Comparison of ENCODE assay signal across 10 cellular contexts in the genomic region with DNA sequence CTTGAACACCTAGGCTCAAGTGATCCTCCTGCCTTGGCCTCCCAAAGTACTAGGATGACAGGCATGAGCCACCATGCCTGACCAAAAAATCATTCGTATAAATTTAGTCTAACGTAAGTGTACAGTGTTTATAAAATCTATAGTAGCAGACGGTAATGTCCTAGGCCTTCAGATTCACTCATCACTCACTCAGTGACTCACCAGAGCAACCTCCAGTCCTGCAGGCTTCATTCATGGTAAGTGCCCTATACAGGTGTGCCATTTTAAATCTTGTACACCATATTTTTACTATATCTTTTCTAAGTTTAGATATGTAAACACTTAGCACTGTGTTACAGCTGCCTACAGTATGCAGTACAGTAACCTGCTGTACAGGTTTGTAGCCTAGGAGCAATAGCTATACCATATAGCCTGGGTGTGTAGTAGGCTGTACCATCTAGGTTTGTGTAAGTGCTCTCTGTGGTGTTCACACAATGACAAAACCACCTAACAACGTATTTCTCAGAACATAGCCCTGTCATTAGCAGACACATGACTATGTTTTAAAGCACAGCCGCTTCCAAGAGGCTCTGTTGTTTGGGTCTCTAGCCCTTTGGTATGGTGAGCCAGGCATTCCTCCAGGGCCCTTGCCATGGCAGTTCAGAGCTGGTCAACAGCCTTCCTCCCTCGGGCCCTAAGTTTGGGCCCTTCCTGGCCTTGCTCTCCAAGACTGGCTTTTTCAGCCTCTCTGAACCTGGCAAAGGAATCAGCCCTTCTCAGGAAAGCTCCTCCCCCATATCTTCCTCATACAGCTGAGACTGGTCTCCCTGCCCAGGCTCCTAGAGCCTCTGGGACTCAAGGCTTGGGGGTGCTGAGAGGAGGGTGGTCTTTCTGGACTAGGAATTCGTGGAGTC. TPM values are rescaled to one million over a fixed set of nuclear protein-coding genes. Genes with fewer than 3 reads are reported as not detected.
A peak's percentile ranks its signal among the peaks of the same experiment; 100 is the strongest.
DNase-seq lines count a peak whose midpoint lies in the region; ATAC-seq, FAIRE-seq and TF ChIP-seq lines count a peak whose summit lies in the region.
"Had no signal": no experiment of that assay in that cellular context is flagged by ENCODE, and none has a peak within 500 bp of the region (broad histone marks: within the 10 kb centered on the region; RNA-seq: fewer than 3 reads in every experiment).

No MANE protein-coding gene starts in this region.

- H3K9me3 ChIP-seq in endocrine pancreas (ENCODE audit: control insufficient read depth, low read length) (no peaks in the 10 kb centered on the region), gastrocnemius medialis (no peaks in the 10 kb centered on the region)

- H3K36me3 Mint-ChIP-seq in activated T-cell treated with anti-CD3 and anti-CD28 coated beads, Interleukin-2, amount 50 U/mL, for 4 hours (ENCODE audit: insufficient read depth) = no peaks in the 10 kb centered on the region
- H3K36me3 Mint-ChIP-seq: neural progenitor cell had no signal

- no peak overlapping the region for H3K4me3 Mint-ChIP-seq in activated T-cell treated with anti-CD3 and anti-CD28 coated beads, Interleukin-2, amount 50 U/mL, for 4 hours
- H3K4me3 Mint-ChIP-seq: neural progenitor cell had no signal

- TF ChIP-seq CTCF in gastrocnemius medialis (IDR thresholded peaks at IDR 0.05 in 4 of 5, conservative IDR thresholded peaks at IDR 0.05 in 1 of 5) = no peak

- H3K9ac ChIP-seq in endocrine pancreas (ENCODE audit: control insufficient read depth, insufficient read depth, low read length) = peak overlapping the region; percentile 40
- H3K9ac ChIP-seq: neural progenitor cell had no signal

- H3K27me3 ChIP-seq in endocrine pancreas (ENCODE audit: control insufficient read depth, insufficient read depth, low read length) (no peaks in the 10 kb centered on the region), gastrocnemius medialis (no peaks in the 10 kb centered on the region)
- H3K27me3 ChIP-seq: neural progenitor cell had no signal

- ATAC-seq in gastrocnemius medialis (no peak), GM21786 (IDR thresholded peaks at IDR 0.05; ENCODE audit: unreplicated experiment) (no peak)
- ATAC-seq in activated T-cell treated with anti-CD3 and anti-CD28 coated beads, Interleukin-2, amount 50 U/mL, for 4 hours = no peak

- peaks cover 2% of the 10 kb centered on the region for H3K4me1 Mint-ChIP-seq in activated T-cell treated with anti-CD3 and anti-CD28 coated beads, Interleukin-2, amount 50 U/mL, for 4 hours (ENCODE audit: low read depth)

- H3K27ac ChIP-seq in gastrocnemius medialis = peak overlapping the region; percentile 98 to 100 (median 99)
- H3K27ac ChIP-seq: neural progenitor cell had no signal

- peak; percentile 54 for FAIRE-seq in HTR-8/SVneo (lab: Jason Lieb, UNC)

- in situ Hi-C loops in gastrocnemius medialis (cut with MboI; ENCODE audit: low sequenced_read_pairs in 4 of 4) = loop anchor here in 1 of 4 donors (10.0 kb wide), 1 partner anchor 82 kb away; no protein-coding TSS in a partner anchor

- H3K36me3 ChIP-seq in endocrine pancreas (ENCODE audit: control insufficient read depth, insufficient read depth, low read length) (no peaks in the 10 kb centered on the region), gastrocnemius medialis (no peaks in the 10 kb centered on the region)
- H3K36me3 ChIP-seq: neural progenitor cell had no signal

- DNase-seq in HTR-8/SVneo (ENCODE audit: insufficient read length, low spot score) (no peak), gastrocnemius medialis (no peak), foreskin melanocyte (no peak)
- DNase-seq in activated T-cell treated with anti-CD3 and anti-CD28 coated beads, Interleukin-2, amount 50 U/mL, for 4 hours = no peak
- DNase-seq: activated gamma-delta T cell treated with Interleukin-2 at 50 U/mL for 16 hours, DMS 273 treated with DMSO at 0.1 percent for 48 hours had no signal

- intact Hi-C loops in gastrocnemius medialis (cut with DNase I; ENCODE audit: low total_unique reads) = loop anchor here (5.0 kb wide), 1 partner anchor 40 kb away; a partner anchor contains a TSS

- H3K27me3 Mint-ChIP-seq in activated T-cell treated with anti-CD3 and anti-CD28 coated beads, Interleukin-2, amount 50 U/mL, for 4 hours (ENCODE audit: low read depth) = no peaks in the 10 kb centered on the region

- H3K9me3 Mint-ChIP-seq in activated T-cell treated with anti-CD3 and anti-CD28 coated beads, Interleukin-2, amount 50 U/mL, for 4 hours = no peaks in the 10 kb centered on the region
- H3K9me3 Mint-ChIP-seq: neural progenitor cell had no signal

- no peak overlapping the region for H3K4me3 ChIP-seq in endocrine pancreas (ENCODE audit: control insufficient read depth, insufficient read depth, low read length)
- H3K4me3 ChIP-seq in gastrocnemius medialis = no peak overlapping the region
- H3K4me3 ChIP-seq: neural progenitor cell had no signal

- H3K4me1 ChIP-seq in endocrine pancreas (ENCODE audit: control insufficient read depth, insufficient read depth, low read length) (peaks cover 6% of the 10 kb centered on the region), gastrocnemius medialis (peaks cover 40 to 45% of the 10 kb centered on the region in 2 donors)

- TF ChIP-seq POLR2A in gastrocnemius medialis (IDR thresholded peaks at IDR 0.05) = no peak

RNA-seq across cellular contexts. Expression of a gene that starts 1.9 kb away (rescaled TPM):
- total RNA-seq in gastrocnemius medialis = 10 to 100 TPM; 14.4 to 55.1 (median 20.5) TPM
- total RNA-seq in activated T-cell treated with anti-CD3 and anti-CD28 coated beads, Interleukin-2, amount 50 U/mL, for 4 hours = under 1 TPM; 0.13 to 0.30 (median 0.25) TPM

RNA-seq across cellular contexts. Expression of a gene that starts 8.2 kb away (rescaled TPM):
- total RNA-seq in gastrocnemius medialis = 10 to 100 TPM in 1 of 4 donors, not detected in 3; 12.1 TPM
- total RNA-seq in activated T-cell treated with anti-CD3 and anti-CD28 coated beads, Interleukin-2, amount 50 U/mL, for 4 hours = under 1 TPM in 1 of 3 donors, not detected in 2; 0.54 TPM
- total RNA-seq: NCI-H460 had no signal

RNA-seq across cellular contexts. Expression of a gene that starts 15.4 kb away (rescaled TPM):
- under 1 TPM; 0.02 to 0.12 (median 0.06) TPM for total RNA-seq in gastrocnemius medialis
- under 1 TPM; 0.03 to 0.26 (median 0.08) TPM for total RNA-seq in activated T-cell treated with anti-CD3 and anti-CD28 coated beads, Interleukin-2, amount 50 U/mL, for 4 hours

RNA-seq across cellular contexts. Expression of a gene that starts 19.2 kb away (rescaled TPM):
- total RNA-seq in gastrocnemius medialis = 10 to 100 TPM; 17.2 to 28.1 (median 17.7) TPM
- 10 to 100 TPM; 11.4 to 13.3 (median 13.3) TPM for total RNA-seq in activated T-cell treated with anti-CD3 and anti-CD28 coated beads, Interleukin-2, amount 50 U/mL, for 4 hours

RNA-seq across cellular contexts. Expression of a gene that starts 34.9 kb away (rescaled TPM):
- 1 to 10 TPM in 2 of 4 donors, under 1 TPM in 1, not detected in 1; 0.72 to 2.0 (median 1.4) TPM for total RNA-seq in gastrocnemius medialis
- 10 to 100 TPM; 41.7 to 50.3 (median 48.6) TPM for total RNA-seq in activated T-cell treated with anti-CD3 and anti-CD28 coated beads, Interleukin-2, amount 50 U/mL, for 4 hours

Comparison
In these comparisons a context has a peak if more than half of its experiments do, and no peak if none do; other contexts are left out.
1. RNA of a gene that starts 1.9 kb away (total RNA-seq): 14.4 to 55.1 TPM in gastrocnemius medialis; 0.13 to 0.30 TPM in activated T-cell treated with anti-CD3 and anti-CD28 coated beads, Interleukin-2, amount 50 U/mL, for 4 hours; every median in the first group is over 10 times any median in the second.